32 cellular contexts compared by ENCODE assay signal in the genomic region with DNA sequence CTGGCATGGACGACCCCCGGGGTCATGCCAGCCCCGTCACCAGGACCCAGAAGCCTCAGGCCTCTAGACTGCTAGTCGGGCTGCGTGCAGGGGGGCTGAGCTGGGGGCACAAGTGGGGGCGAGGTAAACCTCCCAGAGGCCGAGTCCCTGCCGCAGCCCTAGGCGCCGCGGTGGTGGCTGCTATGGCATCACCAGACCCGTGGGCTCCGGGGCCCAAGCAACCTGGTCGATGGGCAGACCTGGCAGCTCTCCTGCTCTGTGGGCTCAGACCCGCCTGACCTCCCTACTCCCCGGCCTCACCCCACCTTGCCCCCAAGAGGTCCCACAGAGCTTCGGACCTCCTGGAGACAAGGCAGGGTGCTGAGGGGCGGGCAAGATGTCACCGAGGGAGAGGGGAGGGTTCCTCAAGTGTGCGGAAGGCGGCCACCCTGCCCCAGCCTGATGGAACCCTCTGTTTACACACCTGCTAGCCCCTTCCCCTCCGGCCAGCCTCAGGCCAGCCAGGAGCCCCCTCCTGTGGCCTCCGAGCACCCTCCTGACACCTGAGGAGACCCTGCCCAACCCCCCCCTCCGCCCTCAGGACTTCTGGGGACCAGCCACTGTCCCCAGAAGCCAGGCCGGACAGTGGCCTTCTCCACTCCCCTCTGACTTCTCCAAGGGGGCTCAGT. TPM values are rescaled to one million over a fixed set of nuclear protein-coding genes. Genes with fewer than 3 reads are reported as not detected.
"Had no signal": no experiment of that assay in that cellular context is flagged by ENCODE, and none has a peak within 500 bp of the region (broad histone marks: within the 10 kb centered on the region; RNA-seq: fewer than 3 reads in every experiment).

No MANE protein-coding gene starts in this region.

- H3K27ac ChIP-seq: ascending aorta, body of pancreas had no signal

- H3K27ac Mint-ChIP-seq: activated B cell treated with CpG ODN at 0.5 μM for 24 hours; activated CD4-positive, alpha-beta T cell treated with anti-CD3 and anti-CD28 coated beads, Interleukin-2, amount 10 ng/mL, durations not matched to agents 24 days and 14 days; activated naive CD4-positive, alpha-beta T cell treated with anti-CD3 and anti-CD28 coated beads, Interleukin-2, amount 50 U/mL, for 72 hours; activated naive CD8-positive, alpha-beta T cell treated with anti-CD3 and anti-CD28 coated beads, Interleukin-2, amount 50 U/mL, for 24 hours; IgD-negative memory B cell; T-helper 17 cell had no signal

- H3K4me3 Mint-ChIP-seq: activated B cell treated with CpG ODN at 0.5 μM for 24 hours; activated CD4-positive, alpha-beta T cell treated with anti-CD3 and anti-CD28 coated beads, Interleukin-2, amount 10 ng/mL, durations not matched to agents 24 days and 14 days; activated naive CD8-positive, alpha-beta T cell treated with anti-CD3 and anti-CD28 coated beads, Interleukin-2, amount 50 U/mL, for 24 hours; activated T-cell treated with anti-CD3 and anti-CD28 coated beads, Interleukin-2, amount 50 U/mL, for 4 hours; IgD-negative memory B cell had no signal

- FAIRE-seq: bronchial epithelial cell, RCC 7860, TTC549 had no signal

- DNase-seq: activated B cell treated with CpG ODN at 0.5 μM for 24 hours; activated CD4-positive, alpha-beta T cell treated with anti-CD3 and anti-CD28 coated beads for 1 hour; activated CD4-positive, alpha-beta T cell treated with anti-CD3 and anti-CD28 coated beads, Interleukin-2, amount 10 ng/mL, durations not matched to agents 24 days and 14 days; activated CD4-positive, alpha-beta T cell treated with anti-CD3 and anti-CD28 coated beads, Interleukin-2, amount 50 U/mL, for 48 hours; activated CD8-positive, alpha-beta memory T cell treated with anti-CD3 and anti-CD28 coated beads for 24 hours; activated effector memory CD4-positive, alpha-beta T cell treated with anti-CD3 and anti-CD28 coated beads, Interleukin-2, amount 50 U/mL, for 16 hours; activated naive CD4-positive, alpha-beta T cell treated with Interleukin-2 at 50 U/mL for 16 hours; activated naive CD8-positive, alpha-beta T cell treated with anti-CD3 and anti-CD28 coated beads, Interleukin-2, amount 50 U/mL, for 24 hours; activated T-cell treated with anti-CD3 and anti-CD28 coated beads, Interleukin-2, amount 50 U/mL, for 4 hours; amniotic stem cell; body of pancreas; KG1; NCI-H1092; NCI-H1417; NCI-H1930; NCI-H2171; NCI-H2227 treated with DMSO at 0.1 percent for 48 hours; NCI-H446 treated with DMSO at 0.1 percent for 48 hours; NCI-H526 treated with DMSO at 0.1 percent for 48 hours; NCI-H82; SHP77 treated with DMSO at 0.1 percent for 48 hours; T-helper 17 cell; T1000 had no signal

- H3K4me3 ChIP-seq: ascending aorta, body of pancreas had no signal

- ATAC-seq: activated naive CD4-positive, alpha-beta T cell treated with anti-CD3 and anti-CD28 coated beads, Interleukin-2, amount 50 U/mL, for 72 hours; activated naive CD8-positive, alpha-beta T cell treated with anti-CD3 and anti-CD28 coated beads, Interleukin-2, amount 50 U/mL, for 24 hours; activated T-cell treated with anti-CD3 and anti-CD28 coated beads, Interleukin-2, amount 50 U/mL, for 4 hours; body of pancreas; T-helper 17 cell had no signal

- H3K9me3 ChIP-seq: ascending aorta, body of pancreas had no signal

- H3K4me1 ChIP-seq: ascending aorta, body of pancreas had no signal

- H3K36me3 ChIP-seq: ascending aorta had no signal

- H3K9me3 Mint-ChIP-seq: activated naive CD8-positive, alpha-beta T cell treated with anti-CD3 and anti-CD28 coated beads, Interleukin-2, amount 50 U/mL, for 24 hours; activated T-cell treated with anti-CD3 and anti-CD28 coated beads, Interleukin-2, amount 50 U/mL, for 4 hours had no signal

- H3K27me3 ChIP-seq: body of pancreas had no signal

- H3K4me1 Mint-ChIP-seq: activated B cell treated with CpG ODN at 0.5 μM for 24 hours; activated CD4-positive, alpha-beta T cell treated with anti-CD3 and anti-CD28 coated beads, Interleukin-2, amount 10 ng/mL, durations not matched to agents 24 days and 14 days; activated naive CD8-positive, alpha-beta T cell treated with anti-CD3 and anti-CD28 coated beads, Interleukin-2, amount 50 U/mL, for 24 hours; T-helper 17 cell had no signal

RNA-seq across cellular contexts. Expression of a gene that starts 9.4 kb away (rescaled TPM):
- total RNA-seq: activated B cell treated with CpG ODN at 0.5 μM for 24 hours, OCI-LY7 had no signal
- polyA plus RNA-seq: IgD-negative memory B cell had no signal

RNA-seq across cellular contexts. Expression of a gene that starts 31.2 kb away (rescaled TPM):
- total RNA-seq: activated B cell treated with CpG ODN at 0.5 μM for 24 hours; activated CD4-positive, alpha-beta T cell treated with anti-CD3 and anti-CD28 coated beads, Interleukin-2, amount 10 ng/mL, durations not matched to agents 24 days and 14 days; activated naive CD4-positive, alpha-beta T cell treated with anti-CD3 and anti-CD28 coated beads, Interleukin-2, amount 50 U/mL, for 72 hours; activated T-cell treated with anti-CD3 and anti-CD28 coated beads, Interleukin-2, amount 50 U/mL, for 4 hours; ascending aorta; bronchial epithelial cell; MCF 10A; OCI-LY7; SK-MEL-5; T-helper 17 cell had no signal
- polyA plus RNA-seq: IgD-negative memory B cell had no signal

RNA-seq across cellular contexts. Expression of a gene that starts 41.8 kb away (rescaled TPM):
- total RNA-seq: activated B cell treated with CpG ODN at 0.5 μM for 24 hours; activated CD4-positive, alpha-beta T cell treated with anti-CD3 and anti-CD28 coated beads, Interleukin-2, amount 10 ng/mL, durations not matched to agents 24 days and 14 days; activated naive CD4-positive, alpha-beta T cell treated with anti-CD3 and anti-CD28 coated beads, Interleukin-2, amount 50 U/mL, for 72 hours; activated T-cell treated with anti-CD3 and anti-CD28 coated beads, Interleukin-2, amount 50 U/mL, for 4 hours; ascending aorta; OCI-LY7; SK-MEL-5; T-helper 17 cell had no signal
- polyA plus RNA-seq: IgD-negative memory B cell had no signal
